In genomic region chr1:183778568-183779433, GRCh38 we compare ENCODE assay signal across 12 cellular contexts.
"Had no signal": no experiment of that assay in that cellular context is flagged by ENCODE, and none has a peak within 500 bp of the region (broad histone marks: within the 10 kb centered on the region; RNA-seq: fewer than 3 reads in every experiment).

No MANE protein-coding gene starts in this region.

- H3K36me3 ChIP-seq: esophagus squamous epithelium had no signal

- ATAC-seq: natural killer cell treated with Interleukin-12 subunit alpha and Interleukin-12 subunit beta and Interleukin-15 and Interleukin-18, amount 100 ng/mL, for 72 hours; psoas muscle had no signal

- H3K27me3 ChIP-seq: esophagus squamous epithelium had no signal

- DNase-seq: activated CD4-positive, alpha-beta memory T cell treated with anti-CD3 and anti-CD28 coated beads for 36 hours; activated CD4-positive, alpha-beta T cell treated with anti-CD3 and anti-CD28 coated beads for 1 hour; activated gamma-delta T cell; activated T-cell treated with anti-CD3 and anti-CD28 coated beads, Interleukin-2, amount 50 U/mL, for 48 hours; esophagus squamous epithelium; glutamatergic neuron; left cardiac atrium; mammary epithelial cell; psoas muscle; stimulated activated CD4-positive, alpha-beta T cell treated with anti-CD3 and anti-CD28 coated beads, Interleukin-12 subunit alpha, Interleukin-12 subunit beta, amount 100 ng/mL, for 4 hours; stimulated activated naive CD4-positive, alpha-beta T cell treated with Interleukin-2 at 50 U/mL for 16 hours had no signal

- H3K27ac ChIP-seq: esophagus squamous epithelium, psoas muscle had no signal

- H3K4me3 ChIP-seq: esophagus squamous epithelium, psoas muscle had no signal
